In genomic region chr6:139427199-139427598, GRCh38 we compare ENCODE assay signal across 21 cellular contexts.
"Had no signal": no experiment of that assay in that cellular context is flagged by ENCODE, and none has a peak within 500 bp of the region (broad histone marks: within the 10 kb centered on the region; RNA-seq: fewer than 3 reads in every experiment).

No MANE protein-coding gene starts in this region.

- H3K27me3 Mint-ChIP-seq: IgD-negative memory B cell had no signal

- H3K27me3 ChIP-seq: SJSA1 had no signal

- H3K9me3 ChIP-seq: SJSA1 had no signal

- H3K36me3 ChIP-seq: SJSA1 had no signal

- DNase-seq: KBM-7, MV-4-11, NCI-H1048, NCI-H1105 treated with DMSO at 0.1 percent for 48 hours, NCI-H1417 treated with DMSO at 0.1 percent for 48 hours, NCI-H146, NCI-H1694 treated with DMSO at 0.1 percent for 48 hours, NCI-H1930, NCI-H2081, NCI-H2107, NCI-H2227 treated with DMSO at 0.1 percent for 48 hours, NCI-H524, NCI-H526 treated with DMSO at 0.1 percent for 48 hours, NCI-H748 treated with DMSO at 0.1 percent for 48 hours, Right ventricle myocardium superior, RPMI8226, SIG-M5 had no signal

- H3K4me3 Mint-ChIP-seq: IgD-negative memory B cell had no signal

- H3K4me3 ChIP-seq: SJSA1, SK-N-MC had no signal

- H3K27ac ChIP-seq: HL-60, SJSA1, SK-N-MC had no signal

- H3K4me1 ChIP-seq: SJSA1 had no signal
